Comparison of ENCODE assay signal across 25 cellular contexts in genomic region chr5:124990723-124991122, GRCh38.
"Had no signal": no experiment of that assay in that cellular context is flagged by ENCODE, and none has a peak within 500 bp of the region (broad histone marks: within the 10 kb centered on the region; RNA-seq: fewer than 3 reads in every experiment).

No MANE protein-coding gene starts in this region.

- H3K27me3 ChIP-seq: ascending aorta, cardiac muscle cell, gastroesophageal sphincter, neural progenitor cell, right atrium auricular region, spleen, suprapubic skin, tibial artery had no signal

- DNase-seq: activated CD4-positive, alpha-beta memory T cell treated with anti-CD3 and anti-CD28 coated beads, Interleukin-2, amount 10 ng/mL, durations not matched to agents 7 days and 5 days; activated CD4-positive, alpha-beta T cell treated with anti-CD3 and anti-CD28 coated beads for 1 hour; activated CD4-positive, alpha-beta T cell treated with anti-CD3 and anti-CD28 coated beads, Interleukin-2, amount 10 ng/mL, durations not matched to agents 7 days and 5 days; activated CD8-positive, alpha-beta memory T cell treated with anti-CD3 and anti-CD28 coated beads, Interleukin-2, amount 50 U/mL, for 48 hours; activated gamma-delta T cell; activated naive CD4-positive, alpha-beta T cell treated with anti-CD3 and anti-CD28 coated beads, Interleukin-2, amount 10 ng/mL, durations not matched to agents 7 days and 5 days; activated naive CD8-positive, alpha-beta T cell treated with anti-CD3 and anti-CD28 coated beads, Interleukin-2, amount 10 ng/mL, durations not matched to agents 7 days and 5 days; activated T-cell treated with anti-CD3 and anti-CD28 coated beads, Interleukin-2, amount 50 U/mL, for 24 hours; cerebellar nuclear complex; cortex of kidney; hippocampal formation; left cardiac atrium; mammary epithelial cell; naive thymus-derived CD8-positive, alpha-beta T cell; spleen; stimulated activated naive CD4-positive, alpha-beta T cell; T-helper 9 cell; tibial artery had no signal

- H3K9ac ChIP-seq: neural progenitor cell had no signal

- H3K4me3 ChIP-seq: ascending aorta, cardiac muscle cell, gastroesophageal sphincter, neural progenitor cell, right atrium auricular region, spleen, suprapubic skin, tibial artery had no signal

- H2AFZ ChIP-seq: neural progenitor cell had no signal

- H3K4me2 ChIP-seq: neural progenitor cell had no signal

- H3K27ac ChIP-seq: ascending aorta, cardiac muscle cell, gastroesophageal sphincter, neural progenitor cell, right atrium auricular region, spleen, suprapubic skin, tibial artery had no signal

- H3K36me3 ChIP-seq: ascending aorta, cardiac muscle cell, gastroesophageal sphincter, right atrium auricular region, spleen, suprapubic skin, tibial artery had no signal

- H3K9me3 ChIP-seq: ascending aorta, gastroesophageal sphincter, right atrium auricular region, suprapubic skin had no signal

- H3K4me1 ChIP-seq: ascending aorta, gastroesophageal sphincter, right atrium auricular region, spleen, suprapubic skin, tibial artery had no signal

- ATAC-seq: gastroesophageal sphincter; left cardiac atrium; naive thymus-derived CD8-positive, alpha-beta T cell; WTC11 had no signal
